ENCODE assay signal across 8 cellular contexts in genomic region chr2:68943581-68944568, GRCh38. TPM values are rescaled to one million over a fixed set of nuclear protein-coding genes. Genes with fewer than 3 reads are reported as not detected.
DNase-seq lines count a peak whose midpoint lies in the region; ATAC-seq and TF ChIP-seq lines count a peak whose summit lies in the region.

No MANE protein-coding gene starts in this region.

- H3K4me1 Mint-ChIP-seq in activated CD4-positive, alpha-beta memory T cell treated with anti-CD3 and anti-CD28 coated beads, Interleukin-2, amount 10 ng/mL, durations not matched to agents 7 days and 5 days: peaks cover 4% of the 10 kb centered on the region
- H3K4me1 Mint-ChIP-seq in effector memory CD8-positive, alpha-beta T cell (ENCODE audit: low read depth in 2 of 2): no peaks in the 10 kb centered on the region

- no peak overlapping the region for H3K27ac Mint-ChIP-seq in activated CD4-positive, alpha-beta memory T cell treated with anti-CD3 and anti-CD28 coated beads, Interleukin-2, amount 10 ng/mL, durations not matched to agents 7 days and 5 days
- H3K27ac Mint-ChIP-seq in effector memory CD8-positive, alpha-beta T cell: no peak overlapping the region

- H3K9me3 ChIP-seq in DND-41 (ENCODE audit: insufficient read depth, low read length, severe bottlenecking): no peaks in the 10 kb centered on the region

- H2AFZ ChIP-seq in DND-41 (ENCODE audit: low read depth, low read length): peak overlapping the region; percentile 70

- peak; percentile 89 for TF ChIP-seq CTCF in DND-41 (IDR thresholded peaks at IDR 0.05; ENCODE audit: borderline replicate concordance, extremely low read depth, low read length, poor library complexity, severe bottlenecking)

- no peaks in the 10 kb centered on the region for H3K36me3 Mint-ChIP-seq in activated CD4-positive, alpha-beta memory T cell treated with anti-CD3 and anti-CD28 coated beads, Interleukin-2, amount 10 ng/mL, durations not matched to agents 7 days and 5 days (ENCODE audit: low read depth)
- no peaks in the 10 kb centered on the region for H3K36me3 Mint-ChIP-seq in effector memory CD8-positive, alpha-beta T cell (ENCODE audit: insufficient read depth)

- DNase-seq in DND-41 (peak; percentile 80), HS-5 (ENCODE audit: low read depth) (peak; percentile 29), NCI-H82 (lab: John Stamatoyannopoulos, UW) (peak; percentile 88), lung microvascular endothelial cell (ENCODE audit: low read depth in 2 of 2) (peak; percentile 53 to 61), cortex of kidney (lab: John Stamatoyannopoulos, UW) (no peak)
- peak; percentile 50 for DNase-seq in activated CD4-positive, alpha-beta memory T cell treated with anti-CD3 and anti-CD28 coated beads, Interleukin-2, amount 10 ng/mL, durations not matched to agents 7 days and 5 days
- DNase-seq in effector memory CD8-positive, alpha-beta T cell: peak; percentile 52 to 69 (median 64)
- DNase-seq in stimulated activated CD8-positive, alpha-beta memory T cell treated with anti-CD3 and anti-CD28 coated beads, Interleukin-4, amount 100 ng/mL, for 48 hours: peak; percentile 73

- H3K27ac ChIP-seq in DND-41 (ENCODE audit: low read length): peak overlapping the region; percentile 40

- POLR2A ChIA-PET in activated CD4-positive, alpha-beta memory T cell treated with anti-CD3 and anti-CD28 coated beads, Interleukin-2, amount 10 ng/mL, durations not matched to agents 7 days and 5 days (lab: Charles Lee): no interaction called here

- no peaks in the 10 kb centered on the region for H3K36me3 ChIP-seq in DND-41 (ENCODE audit: insufficient read depth, low read length)

- peak overlapping the region; percentile 43 for H3K4me2 ChIP-seq in DND-41 (ENCODE audit: insufficient read depth, low read length)

- no peaks in the 10 kb centered on the region for H4K20me1 ChIP-seq in DND-41 (ENCODE audit: insufficient read depth, low read length)

- peaks cover 64% of the 10 kb centered on the region for H3K27me3 Mint-ChIP-seq in activated CD4-positive, alpha-beta memory T cell treated with anti-CD3 and anti-CD28 coated beads, Interleukin-2, amount 10 ng/mL, durations not matched to agents 7 days and 5 days
- H3K27me3 Mint-ChIP-seq in effector memory CD8-positive, alpha-beta T cell: peaks cover 71 to 90% of the 10 kb centered on the region in 2 donors

- no peaks in the 10 kb centered on the region for H3K27me3 ChIP-seq in DND-41 (ENCODE audit: insufficient read depth, low read length, poor library complexity)

- peak overlapping the region; percentile 11 for H3K9ac ChIP-seq in DND-41 (ENCODE audit: low read depth, low read length)

- ATAC-seq in DND-41 (ENCODE audit: insufficient read depth, low read depth): peak; percentile 99
- peak; percentile 81 for ATAC-seq in effector memory CD8-positive, alpha-beta T cell (replicated peaks)

- H3K4me3 Mint-ChIP-seq in activated CD4-positive, alpha-beta memory T cell treated with anti-CD3 and anti-CD28 coated beads, Interleukin-2, amount 10 ng/mL, durations not matched to agents 7 days and 5 days: no peak overlapping the region
- H3K4me3 Mint-ChIP-seq in effector memory CD8-positive, alpha-beta T cell: no peak overlapping the region

- peaks cover 11% of the 10 kb centered on the region for H3K4me1 ChIP-seq in DND-41 (ENCODE audit: insufficient read depth, low read length)

- CTCF ChIA-PET in activated CD4-positive, alpha-beta memory T cell treated with anti-CD3 and anti-CD28 coated beads, Interleukin-2, amount 10 ng/mL, durations not matched to agents 7 days and 5 days (lab: Charles Lee): interaction anchor here (0.6 to 2.5 kb wide), 32 partner anchors 9 to 665 kb away, joined by 3 to 18 read pairs (median 4); partner anchors contain the start of genes GKN1 and GKN2

- H3K79me2 ChIP-seq in DND-41 (ENCODE audit: insufficient read depth, low read length): no peaks in the 10 kb centered on the region

- no peaks in the 10 kb centered on the region for H3K9me3 Mint-ChIP-seq in activated CD4-positive, alpha-beta memory T cell treated with anti-CD3 and anti-CD28 coated beads, Interleukin-2, amount 10 ng/mL, durations not matched to agents 7 days and 5 days
- H3K9me3 Mint-ChIP-seq in effector memory CD8-positive, alpha-beta T cell: no peaks in the 10 kb centered on the region

- H3K4me3 ChIP-seq in DND-41 (ENCODE audit: low read depth in 1 of 2, low read length in 2 of 2): no peak overlapping the region

RNA-seq across cellular contexts. Expression of gene GKN2, which starts 8.8 kb away (rescaled TPM):
- total RNA-seq in activated CD4-positive, alpha-beta memory T cell treated with anti-CD3 and anti-CD28 coated beads, Interleukin-2, amount 10 ng/mL, durations not matched to agents 7 days and 5 days: not detected
- not detected in 2 replicates for total RNA-seq in lung microvascular endothelial cell

RNA-seq across cellular contexts. Expression of gene GKN1, which starts 30.6 kb away (rescaled TPM):
- not detected for total RNA-seq in activated CD4-positive, alpha-beta memory T cell treated with anti-CD3 and anti-CD28 coated beads, Interleukin-2, amount 10 ng/mL, durations not matched to agents 7 days and 5 days
- not detected in 2 replicates for total RNA-seq in lung microvascular endothelial cell
